ENCODE assay signal across 1 cellular context in the genomic region with DNA sequence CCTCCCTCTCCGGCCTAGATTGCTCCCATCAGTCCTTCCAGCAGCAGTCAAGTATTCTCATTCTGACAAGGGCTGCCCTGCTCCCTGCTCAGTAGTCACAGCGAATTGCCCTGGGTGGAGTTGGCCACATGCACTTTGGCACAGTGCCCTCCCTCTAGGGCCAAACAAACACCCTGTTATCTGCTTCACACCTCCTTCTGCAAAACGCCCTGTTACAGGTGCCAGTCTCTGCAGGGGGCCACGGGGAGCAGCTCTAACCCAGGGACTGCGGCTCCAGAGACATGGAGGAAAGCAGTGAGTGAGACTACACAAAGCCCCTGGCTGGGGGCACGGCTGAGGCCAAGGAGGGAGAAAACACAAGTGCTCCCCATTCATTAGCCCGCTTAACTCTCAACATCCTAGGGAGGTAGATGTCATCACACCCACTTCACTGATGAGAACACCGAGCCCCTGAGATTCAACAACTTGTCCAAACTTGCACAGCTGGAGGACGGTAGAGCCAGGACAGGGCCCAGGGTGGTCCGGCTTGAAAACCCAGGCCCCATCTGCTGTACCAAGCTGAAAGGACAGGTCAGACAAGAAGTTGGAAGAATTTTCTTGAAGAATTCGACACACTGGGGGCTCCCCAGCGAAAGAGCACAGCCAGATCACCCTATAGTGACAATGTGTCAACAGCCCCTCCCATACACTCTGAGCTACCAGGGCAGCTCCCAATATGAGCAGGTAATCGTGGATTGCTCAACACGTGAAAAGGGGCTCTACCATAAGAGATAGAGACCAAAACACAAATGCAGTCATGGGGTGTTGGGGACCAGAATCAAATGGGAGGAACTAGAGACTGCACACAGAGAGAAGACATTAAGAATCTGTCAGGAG.
TF ChIP-seq lines count a peak whose summit lies in the region.

No MANE protein-coding gene starts in this region.

TF ChIP-seq in HEK293, 187 proteins besides CTCF, POLR2A, EP300 and RAD21 (continued from another document):
- TF ChIP-seq, protein P1, sequence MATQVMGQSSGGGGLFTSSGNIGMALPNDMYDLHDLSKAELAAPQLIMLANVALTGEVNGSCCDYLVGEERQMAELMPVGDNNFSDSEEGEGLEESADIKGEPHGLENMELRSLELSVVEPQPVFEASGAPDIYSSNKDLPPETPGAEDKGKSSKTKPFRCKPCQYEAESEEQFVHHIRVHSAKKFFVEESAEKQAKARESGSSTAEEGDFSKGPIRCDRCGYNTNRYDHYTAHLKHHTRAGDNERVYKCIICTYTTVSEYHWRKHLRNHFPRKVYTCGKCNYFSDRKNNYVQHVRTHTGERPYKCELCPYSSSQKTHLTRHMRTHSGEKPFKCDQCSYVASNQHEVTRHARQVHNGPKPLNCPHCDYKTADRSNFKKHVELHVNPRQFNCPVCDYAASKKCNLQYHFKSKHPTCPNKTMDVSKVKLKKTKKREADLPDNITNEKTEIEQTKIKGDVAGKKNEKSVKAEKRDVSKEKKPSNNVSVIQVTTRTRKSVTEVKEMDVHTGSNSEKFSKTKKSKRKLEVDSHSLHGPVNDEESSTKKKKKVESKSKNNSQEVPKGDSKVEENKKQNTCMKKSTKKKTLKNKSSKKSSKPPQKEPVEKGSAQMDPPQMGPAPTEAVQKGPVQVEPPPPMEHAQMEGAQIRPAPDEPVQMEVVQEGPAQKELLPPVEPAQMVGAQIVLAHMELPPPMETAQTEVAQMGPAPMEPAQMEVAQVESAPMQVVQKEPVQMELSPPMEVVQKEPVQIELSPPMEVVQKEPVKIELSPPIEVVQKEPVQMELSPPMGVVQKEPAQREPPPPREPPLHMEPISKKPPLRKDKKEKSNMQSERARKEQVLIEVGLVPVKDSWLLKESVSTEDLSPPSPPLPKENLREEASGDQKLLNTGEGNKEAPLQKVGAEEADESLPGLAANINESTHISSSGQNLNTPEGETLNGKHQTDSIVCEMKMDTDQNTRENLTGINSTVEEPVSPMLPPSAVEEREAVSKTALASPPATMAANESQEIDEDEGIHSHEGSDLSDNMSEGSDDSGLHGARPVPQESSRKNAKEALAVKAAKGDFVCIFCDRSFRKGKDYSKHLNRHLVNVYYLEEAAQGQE (tag by site-specific recombination; IDR thresholded peaks at IDR 0.05) = no peak
- TF ChIP-seq OSR2 (tag by site-specific recombination; IDR thresholded peaks at IDR 0.05) = peak; percentile 58
- 0 out of 2 replicates have a peak, but pooled peaks have one; percentile 10 for TF ChIP-seq SCRT2 (tag by site-specific recombination; IDR thresholded peaks at IDR 0.05)
- TF ChIP-seq ZNF335 (tag by site-specific recombination; conservative IDR thresholded peaks at IDR 0.05) = no peak
